Comparison of ENCODE assay signal across 1 cellular context in the genomic region with DNA sequence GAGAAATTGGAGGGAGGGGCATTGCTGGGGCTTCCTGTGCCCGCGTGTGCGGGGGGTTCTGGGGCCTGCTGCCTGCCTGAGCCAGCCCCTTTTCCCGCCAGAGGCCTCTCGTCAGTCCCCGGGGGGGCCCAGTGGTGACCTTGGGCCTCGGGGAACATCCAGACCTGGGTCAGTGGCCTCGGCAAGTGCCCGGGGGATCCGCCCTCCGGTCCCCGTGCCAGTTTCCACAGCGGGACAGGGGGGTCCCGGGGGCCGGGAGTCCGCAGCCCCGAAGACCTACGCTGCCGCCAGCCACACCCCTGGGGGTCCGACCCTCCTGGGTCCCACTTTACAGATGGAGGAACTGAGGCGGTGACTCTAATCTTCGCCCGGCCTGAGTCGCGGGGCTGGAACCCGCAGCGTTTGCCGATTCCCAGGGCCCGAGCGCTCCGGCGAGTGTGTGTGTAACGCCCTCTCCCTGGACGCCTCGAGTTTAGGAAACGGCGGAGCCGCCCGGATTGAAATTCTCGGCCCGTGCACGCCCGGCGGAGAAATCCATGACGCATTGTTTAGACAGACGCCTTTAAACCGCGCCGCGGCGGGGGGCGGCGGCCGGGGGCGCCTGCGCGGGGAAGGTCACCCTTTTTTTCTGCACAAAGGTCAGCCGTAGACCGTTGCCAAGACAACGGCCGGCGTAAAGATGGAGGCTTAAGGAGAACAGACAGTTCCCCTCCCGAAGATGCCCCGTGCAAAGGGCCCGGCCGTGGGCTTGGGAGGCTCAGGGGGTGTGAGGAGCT.
TF ChIP-seq lines count a peak whose summit lies in the region.

No MANE protein-coding gene starts in this region.

TF ChIP-seq in HEK293, 187 proteins besides CTCF, POLR2A, EP300 and RAD21 (continued from another document and continues in another):
- TF ChIP-seq ZNF311 (tag by site-specific recombination; IDR thresholded peaks at IDR 0.05; ENCODE audit: borderline replicate concordance) (no peak), ZFP41 (tag by site-specific recombination; IDR thresholded peaks at IDR 0.05; ENCODE audit: borderline replicate concordance) (no peak), ZNF843 (tag by site-specific recombination; IDR thresholded peaks at IDR 0.05) (0 out of 2 replicates have a peak, but pooled peaks have one; percentile 12), ZBTB48 (tag by site-specific recombination; IDR thresholded peaks at IDR 0.05) (0 out of 2 replicates have a peak, but pooled peaks have one; percentile 16), ZBTB8A (tag by site-specific recombination; IDR thresholded peaks at IDR 0.05) (peak; percentile 97), ZBTB10 (tag by site-specific recombination; IDR thresholded peaks at IDR 0.05) (peak; percentile 9; the same call in 1 of the 2 replicates), ZNF660 (tag by site-specific recombination; IDR thresholded peaks at IDR 0.05) (peak; percentile 66; the same call in 1 of the 2 replicates), ZNF394 (tag by site-specific recombination; IDR thresholded peaks at IDR 0.05; ENCODE audit: borderline replicate concordance) (no peak), ZNF664 (tag by site-specific recombination; IDR thresholded peaks at IDR 0.05) (no peak), PRDM1 (tag by site-specific recombination; IDR thresholded peaks at IDR 0.05) (no peak), ZNF629 (tag by site-specific recombination; IDR thresholded peaks at IDR 0.05) (peak; percentile 84), ZNF518A (tag by site-specific recombination; conservative IDR thresholded peaks at IDR 0.05; ENCODE audit: low read depth) (no peak), ZSCAN16 (tag by site-specific recombination; IDR thresholded peaks at IDR 0.05) (no peak), ZNF529 (tag by site-specific recombination; IDR thresholded peaks at IDR 0.05; ENCODE audit: insufficient replicate concordance) (no peak), ZNF560 (tag by site-specific recombination; IDR thresholded peaks at IDR 0.05; ENCODE audit: borderline replicate concordance) (no peak), ZNF768 (tag by site-specific recombination; IDR thresholded peaks at IDR 0.05) (no peak), ZNF521 (tag by site-specific recombination; IDR thresholded peaks at IDR 0.05) (no peak), ZBTB17 (tag by site-specific recombination; IDR thresholded peaks at IDR 0.05) (0 out of 2 replicates have a peak, but pooled peaks have one; percentile 16), KLF10 (tag by site-specific recombination; IDR thresholded peaks at IDR 0.05) (peak; percentile 25; the same call in 1 of the 2 replicates), ZFP69B (tag by site-specific recombination; IDR thresholded peaks at IDR 0.05) (peak; percentile 20; the same call in 1 of the 2 replicates), SP3 (tag by site-specific recombination; IDR thresholded peaks at IDR 0.05) (no peak), KLF8 (tag by site-specific recombination; IDR thresholded peaks at IDR 0.05) (peak; percentile 61; the same call in 1 of the 2 replicates)
- TF ChIP-seq, protein P1, sequence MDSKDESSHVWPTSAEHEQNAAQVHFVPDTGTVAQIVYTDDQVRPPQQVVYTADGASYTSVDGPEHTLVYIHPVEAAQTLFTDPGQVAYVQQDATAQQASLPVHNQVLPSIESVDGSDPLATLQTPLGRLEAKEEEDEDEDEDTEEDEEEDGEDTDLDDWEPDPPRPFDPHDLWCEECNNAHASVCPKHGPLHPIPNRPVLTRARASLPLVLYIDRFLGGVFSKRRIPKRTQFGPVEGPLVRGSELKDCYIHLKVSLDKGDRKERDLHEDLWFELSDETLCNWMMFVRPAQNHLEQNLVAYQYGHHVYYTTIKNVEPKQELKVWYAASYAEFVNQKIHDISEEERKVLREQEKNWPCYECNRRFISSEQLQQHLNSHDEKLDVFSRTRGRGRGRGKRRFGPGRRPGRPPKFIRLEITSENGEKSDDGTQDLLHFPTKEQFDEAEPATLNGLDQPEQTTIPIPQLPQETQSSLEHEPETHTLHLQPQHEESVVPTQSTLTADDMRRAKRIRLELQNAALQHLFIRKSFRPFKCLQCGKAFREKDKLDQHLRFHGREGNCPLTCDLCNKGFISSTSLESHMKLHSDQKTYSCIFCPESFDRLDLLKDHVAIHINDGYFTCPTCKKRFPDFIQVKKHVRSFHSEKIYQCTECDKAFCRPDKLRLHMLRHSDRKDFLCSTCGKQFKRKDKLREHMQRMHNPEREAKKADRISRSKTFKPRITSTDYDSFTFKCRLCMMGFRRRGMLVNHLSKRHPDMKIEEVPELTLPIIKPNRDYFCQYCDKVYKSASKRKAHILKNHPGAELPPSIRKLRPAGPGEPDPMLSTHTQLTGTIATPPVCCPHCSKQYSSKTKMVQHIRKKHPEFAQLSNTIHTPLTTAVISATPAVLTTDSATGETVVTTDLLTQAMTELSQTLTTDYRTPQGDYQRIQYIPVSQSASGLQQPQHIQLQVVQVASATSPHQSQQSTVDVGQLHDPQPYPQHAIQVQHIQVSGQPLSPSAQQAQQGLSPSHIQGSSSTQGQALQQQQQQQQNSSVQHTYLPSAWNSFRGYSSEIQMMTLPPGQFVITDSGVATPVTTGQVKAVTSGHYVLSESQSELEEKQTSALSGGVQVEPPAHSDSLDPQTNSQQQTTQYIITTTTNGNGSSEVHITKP (tag by site-specific recombination; IDR thresholded peaks at IDR 0.05): peak; percentile 49; the same call in 1 of the 2 replicates
- TF ChIP-seq, protein P2, sequence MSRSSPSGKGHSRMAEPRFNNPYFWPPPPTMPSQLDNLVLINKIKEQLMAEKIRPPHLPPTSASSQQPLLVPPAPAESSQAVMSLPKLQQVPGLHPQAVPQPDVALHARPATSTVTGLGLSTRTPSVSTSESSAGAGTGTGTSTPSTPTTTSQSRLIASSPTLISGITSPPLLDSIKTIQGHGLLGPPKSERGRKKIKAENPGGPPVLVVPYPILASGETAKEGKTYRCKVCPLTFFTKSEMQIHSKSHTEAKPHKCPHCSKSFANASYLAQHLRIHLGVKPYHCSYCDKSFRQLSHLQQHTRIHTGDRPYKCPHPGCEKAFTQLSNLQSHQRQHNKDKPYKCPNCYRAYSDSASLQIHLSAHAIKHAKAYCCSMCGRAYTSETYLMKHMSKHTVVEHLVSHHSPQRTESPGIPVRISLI (tag by site-specific recombination; IDR thresholded peaks at IDR 0.05): peak; percentile 92
- TF ChIP-seq, protein P3, sequence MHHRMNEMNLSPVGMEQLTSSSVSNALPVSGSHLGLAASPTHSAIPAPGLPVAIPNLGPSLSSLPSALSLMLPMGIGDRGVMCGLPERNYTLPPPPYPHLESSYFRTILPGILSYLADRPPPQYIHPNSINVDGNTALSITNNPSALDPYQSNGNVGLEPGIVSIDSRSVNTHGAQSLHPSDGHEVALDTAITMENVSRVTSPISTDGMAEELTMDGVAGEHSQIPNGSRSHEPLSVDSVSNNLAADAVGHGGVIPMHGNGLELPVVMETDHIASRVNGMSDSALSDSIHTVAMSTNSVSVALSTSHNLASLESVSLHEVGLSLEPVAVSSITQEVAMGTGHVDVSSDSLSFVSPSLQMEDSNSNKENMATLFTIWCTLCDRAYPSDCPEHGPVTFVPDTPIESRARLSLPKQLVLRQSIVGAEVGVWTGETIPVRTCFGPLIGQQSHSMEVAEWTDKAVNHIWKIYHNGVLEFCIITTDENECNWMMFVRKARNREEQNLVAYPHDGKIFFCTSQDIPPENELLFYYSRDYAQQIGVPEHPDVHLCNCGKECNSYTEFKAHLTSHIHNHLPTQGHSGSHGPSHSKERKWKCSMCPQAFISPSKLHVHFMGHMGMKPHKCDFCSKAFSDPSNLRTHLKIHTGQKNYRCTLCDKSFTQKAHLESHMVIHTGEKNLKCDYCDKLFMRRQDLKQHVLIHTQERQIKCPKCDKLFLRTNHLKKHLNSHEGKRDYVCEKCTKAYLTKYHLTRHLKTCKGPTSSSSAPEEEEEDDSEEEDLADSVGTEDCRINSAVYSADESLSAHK (tag by site-specific recombination; IDR thresholded peaks at IDR 0.05): no peak
- TF ChIP-seq, protein P4, sequence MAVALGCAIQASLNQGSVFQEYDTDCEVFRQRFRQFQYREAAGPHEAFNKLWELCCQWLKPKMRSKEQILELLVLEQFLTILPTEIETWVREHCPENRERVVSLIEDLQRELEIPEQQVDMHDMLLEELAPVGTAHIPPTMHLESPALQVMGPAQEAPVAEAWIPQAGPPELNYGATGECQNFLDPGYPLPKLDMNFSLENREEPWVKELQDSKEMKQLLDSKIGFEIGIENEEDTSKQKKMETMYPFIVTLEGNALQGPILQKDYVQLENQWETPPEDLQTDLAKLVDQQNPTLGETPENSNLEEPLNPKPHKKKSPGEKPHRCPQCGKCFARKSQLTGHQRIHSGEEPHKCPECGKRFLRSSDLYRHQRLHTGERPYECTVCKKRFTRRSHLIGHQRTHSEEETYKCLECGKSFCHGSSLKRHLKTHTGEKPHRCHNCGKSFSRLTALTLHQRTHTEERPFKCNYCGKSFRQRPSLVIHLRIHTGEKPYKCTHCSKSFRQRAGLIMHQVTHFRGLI (tag by site-specific recombination; IDR thresholded peaks at IDR 0.05): no peak
- TF ChIP-seq, protein P5, sequence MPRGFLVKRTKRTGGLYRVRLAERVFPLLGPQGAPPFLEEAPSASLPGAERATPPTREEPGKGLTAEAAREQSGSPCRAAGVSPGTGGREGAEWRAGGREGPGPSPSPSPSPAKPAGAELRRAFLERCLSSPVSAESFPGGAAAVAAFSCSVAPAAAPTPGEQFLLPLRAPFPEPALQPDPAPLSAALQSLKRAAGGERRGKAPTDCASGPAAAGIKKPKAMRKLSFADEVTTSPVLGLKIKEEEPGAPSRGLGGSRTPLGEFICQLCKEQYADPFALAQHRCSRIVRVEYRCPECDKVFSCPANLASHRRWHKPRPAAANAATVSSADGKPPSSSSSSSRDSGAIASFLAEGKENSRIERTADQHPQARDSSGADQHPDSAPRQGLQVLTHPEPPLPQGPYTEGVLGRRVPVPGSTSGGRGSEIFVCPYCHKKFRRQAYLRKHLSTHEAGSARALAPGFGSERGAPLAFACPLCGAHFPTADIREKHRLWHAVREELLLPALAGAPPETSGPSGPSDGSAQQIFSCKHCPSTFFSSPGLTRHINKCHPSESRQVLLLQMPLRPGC (tag by site-specific recombination; IDR thresholded peaks at IDR 0.05): no peak
